ENCODE assay signal across 1 cellular context in the genomic region with DNA sequence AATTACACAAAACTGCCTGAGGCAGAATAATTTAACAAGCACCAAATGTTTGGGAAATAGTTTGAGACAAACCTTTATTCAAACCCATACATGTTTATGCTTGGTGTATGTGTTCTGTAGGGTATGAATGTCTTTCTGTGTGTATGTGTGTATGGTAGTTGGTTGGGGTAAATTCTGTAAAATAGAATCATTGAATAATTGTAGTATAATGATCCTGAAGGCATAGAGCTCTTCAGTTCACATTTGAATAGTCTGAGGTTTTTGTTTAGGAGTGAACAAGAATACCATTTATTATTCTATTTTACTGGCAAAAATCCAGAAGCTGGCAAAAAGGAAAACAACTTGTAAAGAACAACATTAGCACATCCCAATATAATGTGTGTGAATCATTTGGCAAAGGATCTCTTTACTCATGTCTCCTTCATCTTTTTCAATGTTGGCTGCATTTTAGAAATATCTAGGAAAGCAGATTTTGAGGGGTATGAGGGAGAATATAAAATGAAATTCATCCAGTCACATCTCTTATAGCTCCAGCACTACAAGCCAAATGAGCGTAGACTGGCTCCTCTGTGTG.
A peak's percentile ranks its signal among the peaks of the same experiment; 100 is the strongest.
TF ChIP-seq lines count a peak whose summit lies in the region.

No MANE protein-coding gene starts in this region.

TF ChIP-seq in HEK293, 187 proteins besides CTCF, POLR2A, EP300 and RAD21:
- TF ChIP-seq, protein P1, sequence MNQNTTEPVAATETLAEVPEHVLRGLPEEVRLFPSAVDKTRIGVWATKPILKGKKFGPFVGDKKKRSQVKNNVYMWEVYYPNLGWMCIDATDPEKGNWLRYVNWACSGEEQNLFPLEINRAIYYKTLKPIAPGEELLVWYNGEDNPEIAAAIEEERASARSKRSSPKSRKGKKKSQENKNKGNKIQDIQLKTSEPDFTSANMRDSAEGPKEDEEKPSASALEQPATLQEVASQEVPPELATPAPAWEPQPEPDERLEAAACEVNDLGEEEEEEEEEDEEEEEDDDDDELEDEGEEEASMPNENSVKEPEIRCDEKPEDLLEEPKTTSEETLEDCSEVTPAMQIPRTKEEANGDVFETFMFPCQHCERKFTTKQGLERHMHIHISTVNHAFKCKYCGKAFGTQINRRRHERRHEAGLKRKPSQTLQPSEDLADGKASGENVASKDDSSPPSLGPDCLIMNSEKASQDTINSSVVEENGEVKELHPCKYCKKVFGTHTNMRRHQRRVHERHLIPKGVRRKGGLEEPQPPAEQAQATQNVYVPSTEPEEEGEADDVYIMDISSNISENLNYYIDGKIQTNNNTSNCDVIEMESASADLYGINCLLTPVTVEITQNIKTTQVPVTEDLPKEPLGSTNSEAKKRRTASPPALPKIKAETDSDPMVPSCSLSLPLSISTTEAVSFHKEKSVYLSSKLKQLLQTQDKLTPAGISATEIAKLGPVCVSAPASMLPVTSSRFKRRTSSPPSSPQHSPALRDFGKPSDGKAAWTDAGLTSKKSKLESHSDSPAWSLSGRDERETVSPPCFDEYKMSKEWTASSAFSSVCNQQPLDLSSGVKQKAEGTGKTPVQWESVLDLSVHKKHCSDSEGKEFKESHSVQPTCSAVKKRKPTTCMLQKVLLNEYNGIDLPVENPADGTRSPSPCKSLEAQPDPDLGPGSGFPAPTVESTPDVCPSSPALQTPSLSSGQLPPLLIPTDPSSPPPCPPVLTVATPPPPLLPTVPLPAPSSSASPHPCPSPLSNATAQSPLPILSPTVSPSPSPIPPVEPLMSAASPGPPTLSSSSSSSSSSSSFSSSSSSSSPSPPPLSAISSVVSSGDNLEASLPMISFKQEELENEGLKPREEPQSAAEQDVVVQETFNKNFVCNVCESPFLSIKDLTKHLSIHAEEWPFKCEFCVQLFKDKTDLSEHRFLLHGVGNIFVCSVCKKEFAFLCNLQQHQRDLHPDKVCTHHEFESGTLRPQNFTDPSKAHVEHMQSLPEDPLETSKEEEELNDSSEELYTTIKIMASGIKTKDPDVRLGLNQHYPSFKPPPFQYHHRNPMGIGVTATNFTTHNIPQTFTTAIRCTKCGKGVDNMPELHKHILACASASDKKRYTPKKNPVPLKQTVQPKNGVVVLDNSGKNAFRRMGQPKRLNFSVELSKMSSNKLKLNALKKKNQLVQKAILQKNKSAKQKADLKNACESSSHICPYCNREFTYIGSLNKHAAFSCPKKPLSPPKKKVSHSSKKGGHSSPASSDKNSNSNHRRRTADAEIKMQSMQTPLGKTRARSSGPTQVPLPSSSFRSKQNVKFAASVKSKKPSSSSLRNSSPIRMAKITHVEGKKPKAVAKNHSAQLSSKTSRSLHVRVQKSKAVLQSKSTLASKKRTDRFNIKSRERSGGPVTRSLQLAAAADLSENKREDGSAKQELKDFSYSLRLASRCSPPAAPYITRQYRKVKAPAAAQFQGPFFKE (tag by site-specific recombination; IDR thresholded peaks at IDR 0.05; ENCODE audit: borderline replicate concordance): no peak
- peak; percentile 67; the same call in 1 of the 2 replicates for TF ChIP-seq FEZF1 (tag by site-specific recombination; IDR thresholded peaks at IDR 0.05)
